In genomic region chr5:83394190-83394589, GRCh38 we compare ENCODE assay signal across 29 cellular contexts.
"Had no signal": no experiment of that assay in that cellular context is flagged by ENCODE, and none has a peak within 500 bp of the region (broad histone marks: within the 10 kb centered on the region; RNA-seq: fewer than 3 reads in every experiment).

No MANE protein-coding gene starts in this region.

- DNase-seq: activated CD4-positive, alpha-beta memory T cell treated with anti-CD3 and anti-CD28 coated beads, Interleukin-2, amount 10 ng/mL, durations not matched to agents 7 days and 5 days; activated CD4-positive, alpha-beta T cell treated with anti-CD3 and anti-CD28 coated beads for 1 hour; activated CD4-positive, alpha-beta T cell treated with anti-CD3 and anti-CD28 coated beads for 36 hours; activated CD4-positive, alpha-beta T cell treated with anti-CD3 and anti-CD28 coated beads for 48 hours; activated CD4-positive, alpha-beta T cell treated with anti-CD3 and anti-CD28 coated beads, Interleukin-2, amount 10 ng/mL, durations not matched to agents 7 days and 5 days; activated CD4-positive, alpha-beta T cell treated with anti-CD3 and anti-CD28 coated beads, Interleukin-2, amount 50 U/mL, for 48 hours; activated CD4-positive, CD25-positive, alpha-beta regulatory T cell; activated CD8-positive, alpha-beta memory T cell treated with anti-CD3 and anti-CD28 coated beads for 24 hours; activated CD8-positive, alpha-beta memory T cell treated with anti-CD3 and anti-CD28 coated beads, Interleukin-2, amount 10 ng/mL, durations not matched to agents 7 days and 5 days; activated CD8-positive, alpha-beta memory T cell treated with anti-CD3 and anti-CD28 coated beads, Interleukin-2, amount 50 U/mL, for 48 hours; activated CD8-positive, alpha-beta T cell treated with anti-CD3 and anti-CD28 coated beads, Interleukin-2, amount 10 ng/mL, durations not matched to agents 7 days and 5 days; activated effector memory CD4-positive, alpha-beta T cell treated with Interleukin-2 at 50 U/mL for 16 hours; activated gamma-delta T cell; activated naive CD4-positive, alpha-beta T cell treated with anti-CD3 and anti-CD28 coated beads, Interleukin-2, amount 10 ng/mL, durations not matched to agents 7 days and 5 days; activated naive CD4-positive, alpha-beta T cell treated with Interleukin-2 at 50 U/mL for 16 hours; activated naive CD8-positive, alpha-beta T cell treated with anti-CD3 and anti-CD28 coated beads, Interleukin-2, amount 10 ng/mL, durations not matched to agents 7 days and 5 days; activated naive CD8-positive, alpha-beta T cell treated with anti-CD3 and anti-CD28 coated beads, Interleukin-2, amount 50 U/mL, for 24 hours; activated T-cell treated with anti-CD3 and anti-CD28 coated beads, Interleukin-2, amount 50 U/mL, for 24 hours; activated T-cell treated with anti-CD3 and anti-CD28 coated beads, Interleukin-2, amount 50 U/mL, for 48 hours; amygdala; anterior cingulate cortex; central memory CD4-positive, alpha-beta T cell; T-helper 2 cell; T-helper 9 cell; WERI-Rb-1 had no signal

- H3K27me3 ChIP-seq: ascending aorta had no signal

- H3K36me3 ChIP-seq: ascending aorta, WERI-Rb-1 had no signal

- H3K4me3 ChIP-seq: ascending aorta had no signal

- FAIRE-seq: TTC549 had no signal

- H3K4me1 ChIP-seq: ascending aorta had no signal

- H3K27ac ChIP-seq: ascending aorta, WERI-Rb-1 had no signal

- H3K9me3 ChIP-seq: ascending aorta had no signal

- ATAC-seq: activated CD4-positive, alpha-beta T cell treated with anti-CD3 and anti-CD28 coated beads for 36 hours; activated CD4-positive, CD25-positive, alpha-beta regulatory T cell treated with anti-CD3 and anti-CD28 coated beads, Interleukin-2, amount 50 U/mL, for 24 hours; activated CD8-positive, alpha-beta memory T cell treated with anti-CD3 and anti-CD28 coated beads, Interleukin-2, amount 10 ng/mL, durations not matched to agents 7 days and 5 days; activated CD8-positive, alpha-beta T cell treated with anti-CD3 and anti-CD28 coated beads, Interleukin-2, amount 10 ng/mL, durations not matched to agents 7 days and 5 days; activated naive CD8-positive, alpha-beta T cell treated with anti-CD3 and anti-CD28 coated beads, Interleukin-2, amount 50 U/mL, for 24 hours; WTC11 had no signal
